In the genomic region with DNA sequence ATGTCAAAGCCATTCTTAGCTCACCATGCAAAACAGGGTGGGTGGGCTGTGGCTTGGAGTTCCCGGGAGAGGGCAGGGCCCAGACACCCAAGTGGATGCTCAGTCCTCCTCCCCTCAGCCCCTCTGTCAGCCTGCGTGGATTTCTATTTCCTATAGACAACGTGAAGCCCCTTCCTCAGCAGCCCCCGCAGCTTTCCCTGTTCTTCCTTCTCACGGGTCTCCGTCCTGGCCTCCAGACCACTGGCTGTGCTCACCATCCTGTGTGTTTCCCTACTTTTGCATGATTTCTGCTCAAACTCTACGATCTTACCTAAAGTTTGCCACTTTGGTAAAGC, we compare ENCODE assay signal across 1 cellular context.
TF ChIP-seq lines count a peak whose summit lies in the region.

No MANE protein-coding gene starts in this region.

TF ChIP-seq in H1, 55 proteins besides CTCF, POLR2A, EP300 and RAD21:
- TF ChIP-seq, protein P1, sequence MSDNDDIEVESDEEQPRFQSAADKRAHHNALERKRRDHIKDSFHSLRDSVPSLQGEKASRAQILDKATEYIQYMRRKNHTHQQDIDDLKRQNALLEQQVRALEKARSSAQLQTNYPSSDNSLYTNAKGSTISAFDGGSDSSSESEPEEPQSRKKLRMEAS (IDR thresholded peaks at IDR 0.05) = no peak
- TF ChIP-seq RXRA (IDR thresholded peaks at IDR 0.05; ENCODE audit: insufficient read depth, low read depth, low read length) (no peak), TCF12 (IDR thresholded peaks at IDR 0.05; ENCODE audit: low read depth, low read length) (no peak), SP2 (IDR thresholded peaks at IDR 0.05; ENCODE audit: low read length) (no peak), PHF8 (conservative IDR thresholded peaks at IDR 0.05; ENCODE audit: low read depth, low read length) (no peak), ASH2L (IDR thresholded peaks at IDR 0.05; ENCODE audit: low read length) (no peak), CHD1 (IDR thresholded peaks at IDR 0.05; ENCODE audit: low read depth, low read length) (no peak), TBP (IDR thresholded peaks at IDR 0.05; ENCODE audit: low read depth, low read length) (no peak), CREB1 (IDR thresholded peaks at IDR 0.05) (no peak), SIN3A (conservative IDR thresholded peaks at IDR 0.05 in 1 of 2, IDR thresholded peaks at IDR 0.05 in 1 of 2; ENCODE audit: low read depth in 1 of 2, low read length in 2 of 2) (no peak), BCL11A (IDR thresholded peaks at IDR 0.05; ENCODE audit: low read depth in 2 of 2, low read length in 2 of 2) (no peak), RBBP5 (IDR thresholded peaks at IDR 0.05; ENCODE audit: borderline replicate concordance, low read depth, low read length) (no peak)
- TF ChIP-seq, protein P2, sequence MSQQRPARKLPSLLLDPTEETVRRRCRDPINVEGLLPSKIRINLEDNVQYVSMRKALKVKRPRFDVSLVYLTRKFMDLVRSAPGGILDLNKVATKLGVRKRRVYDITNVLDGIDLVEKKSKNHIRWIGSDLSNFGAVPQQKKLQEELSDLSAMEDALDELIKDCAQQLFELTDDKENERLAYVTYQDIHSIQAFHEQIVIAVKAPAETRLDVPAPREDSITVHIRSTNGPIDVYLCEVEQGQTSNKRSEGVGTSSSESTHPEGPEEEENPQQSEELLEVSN (IDR thresholded peaks at IDR 0.05) = no peak
